In genomic region chrX:50375481-50376267, GRCh38 we compare ENCODE assay signal across 32 cellular contexts.
"Had no signal": no experiment of that assay in that cellular context is flagged by ENCODE, and none has a peak within 500 bp of the region (broad histone marks: within the 10 kb centered on the region; RNA-seq: fewer than 3 reads in every experiment).

No MANE protein-coding gene starts in this region.

- H3K27me3 ChIP-seq: adrenal gland, cardiac muscle cell, gastroesophageal sphincter had no signal

- H3K27ac ChIP-seq: adrenal gland, breast epithelium, cardiac muscle cell, esophagus squamous epithelium, gastroesophageal sphincter, WERI-Rb-1 had no signal

- H3K36me3 ChIP-seq: adrenal gland, breast epithelium, cardiac muscle cell, esophagus squamous epithelium, gastroesophageal sphincter, WERI-Rb-1 had no signal

- H3K4me3 ChIP-seq: adrenal gland, breast epithelium, cardiac muscle cell, esophagus squamous epithelium, gastroesophageal sphincter had no signal

- H3K4me1 ChIP-seq: adrenal gland, breast epithelium, esophagus squamous epithelium, gastroesophageal sphincter had no signal

- DNase-seq: activated B cell treated with CpG ODN at 0.5 μM for 24 hours; activated CD4-positive, alpha-beta T cell treated with anti-CD3 and anti-CD28 coated beads for 48 hours; activated CD4-positive, alpha-beta T cell treated with anti-CD3 and anti-CD28 coated beads, Interleukin-2, amount 50 U/mL, for 1 hour; activated CD4-positive, alpha-beta T cell treated with anti-CD3 and anti-CD28 coated beads, Interleukin-2, amount 50 U/mL, for 48 hours; activated CD8-positive, alpha-beta memory T cell treated with anti-CD3 and anti-CD28 coated beads for 24 hours; activated CD8-positive, alpha-beta T cell treated with anti-CD3 and anti-CD28 coated beads for 36 hours; activated effector memory CD4-positive, alpha-beta T cell treated with Interleukin-2 at 50 U/mL for 16 hours; activated gamma-delta T cell treated with Interleukin-2 at 50 U/mL for 16 hours; activated naive CD4-positive, alpha-beta T cell treated with Interleukin-2 at 50 U/mL for 16 hours; activated naive CD8-positive, alpha-beta T cell treated with anti-CD3 and anti-CD28 coated beads for 36 hours; activated naive CD8-positive, alpha-beta T cell treated with anti-CD3 and anti-CD28 coated beads, Interleukin-2, amount 50 U/mL, for 24 hours; activated T-cell treated with anti-CD3 and anti-CD28 coated beads, Interleukin-2, amount 50 U/mL, for 4 hours; adrenal gland; amygdala; aorta; central memory CD4-positive, alpha-beta T cell; cortex of kidney; dermis blood vessel endothelial cell; effector CD4-positive, alpha-beta T cell; effector memory CD8-positive, alpha-beta T cell; erythroblast; esophagus squamous epithelium; foreskin melanocyte; T-helper 1 cell; T-helper 17 cell; T1000; WERI-Rb-1 had no signal

- ATAC-seq: activated CD4-positive, CD25-positive, alpha-beta regulatory T cell treated with anti-CD3 and anti-CD28 coated beads, Interleukin-2, amount 50 U/mL, for 24 hours; activated CD8-positive, alpha-beta T cell treated with anti-CD3 and anti-CD28 coated beads for 36 hours; activated naive CD8-positive, alpha-beta T cell treated with anti-CD3 and anti-CD28 coated beads, Interleukin-2, amount 50 U/mL, for 24 hours; activated T-cell treated with anti-CD3 and anti-CD28 coated beads, Interleukin-2, amount 50 U/mL, for 4 hours; activated T-helper 17 cell treated with anti-CD3 and anti-CD28 coated beads, Interleukin-2, amount 50 U/mL, for 72 hours; effector memory CD8-positive, alpha-beta T cell; gastroesophageal sphincter; T-helper 17 cell had no signal

- H3K9me3 ChIP-seq: adrenal gland, breast epithelium, esophagus squamous epithelium, gastroesophageal sphincter had no signal
